In genomic region chr4:89915151-89915550, GRCh38 we compare ENCODE assay signal across 11 cellular contexts.
"Had no signal": no experiment of that assay in that cellular context is flagged by ENCODE, and none has a peak within 500 bp of the region (broad histone marks: within the 10 kb centered on the region; RNA-seq: fewer than 3 reads in every experiment).

No MANE protein-coding gene starts in this region.

- DNase-seq: activated B cell treated with CpG ODN at 0.5 μM for 24 hours; activated CD4-positive, alpha-beta T cell treated with anti-CD3 and anti-CD28 coated beads for 48 hours; activated CD8-positive, alpha-beta memory T cell treated with anti-CD3 and anti-CD28 coated beads for 24 hours; activated gamma-delta T cell treated with Interleukin-2 at 50 U/mL for 16 hours; esophagus squamous epithelium; foreskin fibroblast; nephron progenitor cell; psoas muscle; T-helper 2 cell; upper lobe of left lung had no signal

- ATAC-seq: psoas muscle, sciatic nerve had no signal
